ENCODE assay signal across 10 cellular contexts in genomic region chr5:163306421-163306820, GRCh38.
DNase-seq lines count a peak whose midpoint lies in the region; ATAC-seq and TF ChIP-seq lines count a peak whose summit lies in the region.
"Had no signal": no experiment of that assay in that cellular context is flagged by ENCODE, and none has a peak within 500 bp of the region (broad histone marks: within the 10 kb centered on the region; RNA-seq: fewer than 3 reads in every experiment).

No MANE protein-coding gene starts in this region.

- H3K4me3 ChIP-seq in Caco-2 (ENCODE audit: low read depth, low read length) (no peak overlapping the region), SK-N-SH (ENCODE audit: low read depth in 2 of 2, low read length in 1 of 2) (no peak overlapping the region; a peak in 1 of 4 replicates)
- H3K4me3 ChIP-seq: SK-N-MC had no signal

- H3K79me2 ChIP-seq in SK-N-SH (ENCODE audit: insufficient read depth), result no peaks in the 10 kb centered on the region

- H3K4me2 ChIP-seq in SK-N-SH, result no peak overlapping the region

- TF ChIP-seq EP300 in SK-N-SH (IDR thresholded peaks at IDR 0.05; ENCODE audit: borderline replicate concordance in 1 of 2, low read depth in 1 of 2, low read length in 1 of 2), result no peak

- peaks cover 15% of the 10 kb centered on the region for H3K9me3 Mint-ChIP-seq in Caco-2 (ENCODE audit: unreplicated experiment)

- H3K4me3 Mint-ChIP-seq in Caco-2 (ENCODE audit: unreplicated experiment), result no peak overlapping the region

- no peak overlapping the region for H2AFZ ChIP-seq in SK-N-SH (ENCODE audit: low read depth)

- H3K36me3 Mint-ChIP-seq in Caco-2 (ENCODE audit: insufficient read depth, unreplicated experiment), result no peaks in the 10 kb centered on the region

- TF ChIP-seq RAD21 in SK-N-SH (IDR thresholded peaks at IDR 0.05; ENCODE audit: low read length), result no peak; the same call in 1 of the 2 replicates

- peak in 1 of 2 experiments; percentile 17 for DNase-seq in Caco-2
- peak; percentile 8 for DNase-seq in HEK293T (ENCODE audit: extremely low spot score)
- peak; percentile 16 for DNase-seq in SK-N-SH
- DNase-seq in iPS-NIHi7 (ENCODE audit: extremely low spot score), result peak; percentile 20
- DNase-seq in germinal center (ENCODE audit: low spot score), result no peak
- DNase-seq in SHP77 (lab: John Stamatoyannopoulos, UW), result no peak
- DNase-seq in NCI-H2196 (lab: John Stamatoyannopoulos, UW; ENCODE audit: unreplicated experiment), result no peak
- DNase-seq: amygdala had no signal

- no peak overlapping the region for H3K27ac ChIP-seq in SK-N-SH (ENCODE audit: low read depth in 2 of 2, low read length in 1 of 2)
- H3K27ac ChIP-seq: SK-N-MC had no signal

- ATAC-seq in GM19035 (IDR thresholded peaks at IDR 0.05; ENCODE audit: unreplicated experiment), result no peak

- H3K27ac Mint-ChIP-seq in Caco-2 (ENCODE audit: unreplicated experiment), result no peak overlapping the region

- H3K27me3 ChIP-seq in Caco-2 (replicated peaks; ENCODE audit: control insufficient read depth, insufficient read depth, low read length) (no peaks in the 10 kb centered on the region), SK-N-SH (ENCODE audit: insufficient read depth) (no peaks in the 10 kb centered on the region)

- no peaks in the 10 kb centered on the region for H4K20me1 ChIP-seq in SK-N-SH (ENCODE audit: insufficient read depth)

- no peaks in the 10 kb centered on the region for H3K4me1 Mint-ChIP-seq in Caco-2 (ENCODE audit: low read depth, unreplicated experiment)

- POLR2A ChIA-PET in Caco-2 (lab: Charles Lee), result no interaction called here
- POLR2A ChIA-PET in HEK293T (lab: Yijun Ruan, JAX), result no interaction called here
- POLR2A ChIA-PET in SK-N-SH (lab: Yijun Ruan, JAX), result no interaction called here

- TF ChIP-seq CTCF in Caco-2 (IDR thresholded peaks at IDR 0.05; ENCODE audit: insufficient read depth in 1 of 2, low read depth in 1 of 2, low read length in 1 of 2, severe bottlenecking in 1 of 2, unreplicated experiment in 1 of 2), result peak; percentile 21 to 46
- TF ChIP-seq CTCF in SK-N-SH (IDR thresholded peaks at IDR 0.05), result peak; percentile 57

- no peaks in the 10 kb centered on the region for H3K9me2 ChIP-seq in SK-N-SH

- H3K9me3 ChIP-seq in Caco-2, result no peaks in the 10 kb centered on the region
- no peaks in the 10 kb centered on the region for H3K9me3 ChIP-seq in SK-N-SH

- H3K4me1 ChIP-seq in Caco-2, result no peaks in the 10 kb centered on the region
- H3K4me1 ChIP-seq in SK-N-SH (ENCODE audit: control insufficient read depth in 1 of 2, insufficient read depth in 2 of 2, low read depth in 1 of 2, low read length in 1 of 2), result no peaks in the 10 kb centered on the region

- H3K27me3 Mint-ChIP-seq in Caco-2 (ENCODE audit: insufficient read depth, unreplicated experiment), result peaks cover 6% of the 10 kb centered on the region

- BruUV-seq in Caco-2 (replicated peaks; lab: Mats Ljungman, UMichigan), result no TSS peak

- H3F3A ChIP-seq in SK-N-SH (replicated peaks; ENCODE audit: insufficient read depth), result no peaks in the 10 kb centered on the region

- H3K36me3 ChIP-seq in Caco-2 (ENCODE audit: control insufficient read depth, insufficient read depth, low read length), result no peaks in the 10 kb centered on the region
- no peaks in the 10 kb centered on the region for H3K36me3 ChIP-seq in SK-N-SH (replicated peaks in 1 of 2; ENCODE audit: control insufficient read depth in 1 of 2, insufficient read depth in 2 of 2, low read length in 1 of 2)

- 1% methylated on average over 2 of the region's 2 CpGs for WGBS in SK-N-SH (ENCODE audit: low lambda C conversion rate)

- CTCF ChIA-PET in Caco-2 (lab: Charles Lee), result interaction anchor here (0.6 to 1.7 kb wide), 2 partner anchors 92 to 102 kb away, joined by 3 to 15 read pairs; no protein-coding TSS in a partner anchor
- CTCF ChIA-PET in HEK293T (lab: Yijun Ruan, JAX), result interaction anchor here (0.8 to 1.2 kb wide), 4 partner anchors 20 to 102 kb away, joined by 3 to 11 read pairs (median 3); no protein-coding TSS in a partner anchor
- CTCF ChIA-PET in SK-N-SH (lab: Yijun Ruan, JAX), result interaction anchor here (0.6 to 4.1 kb wide), 18 partner anchors 9 to 102 kb away, joined by 3 to 39 read pairs (median 3); no protein-coding TSS in a partner anchor

- H3K9ac ChIP-seq in SK-N-SH, result no peak overlapping the region

- intact Hi-C loops in Caco-2 (cut with micrococcal nuclease; ENCODE audit: unreplicated experiment), result loop anchor here (1.0 kb wide), 2 partner anchors 41 to 102 kb away; no protein-coding TSS in a partner anchor

TF ChIP-seq in HEK293T, 16 proteins besides CTCF, POLR2A, EP300 and RAD21:
- no peak for TF ChIP-seq FOXA1 (IDR thresholded peaks at IDR 0.05)
- TF ChIP-seq BHLHE40 (IDR thresholded peaks at IDR 0.05; ENCODE audit: borderline replicate concordance), result no peak
- no peak for TF ChIP-seq FOXK2 (IDR thresholded peaks at IDR 0.05)
- no peak for TF ChIP-seq LEF1 (IDR thresholded peaks at IDR 0.05; ENCODE audit: borderline replicate concordance)
- TF ChIP-seq SUZ12 (IDR thresholded peaks at IDR 0.05), result no peak
- no peak for TF ChIP-seq ARNT (IDR thresholded peaks at IDR 0.05)
- no peak for TF ChIP-seq L3MBTL2 (conservative IDR thresholded peaks at IDR 0.05)
- no peak for TF ChIP-seq PKNOX1 (IDR thresholded peaks at IDR 0.05)
- no peak for TF ChIP-seq FOXM1 (IDR thresholded peaks at IDR 0.05; ENCODE audit: borderline replicate concordance)
- TF ChIP-seq HDGF (IDR thresholded peaks at IDR 0.05; ENCODE audit: borderline replicate concordance), result no peak
- no peak for TF ChIP-seq ELF4 (IDR thresholded peaks at IDR 0.05)
- no peak for TF ChIP-seq NFRKB (IDR thresholded peaks at IDR 0.05)
- TF ChIP-seq TARDBP (IDR thresholded peaks at IDR 0.05), result no peak
- no peak for TF ChIP-seq CTBP1 (IDR thresholded peaks at IDR 0.05; ENCODE audit: borderline replicate concordance)
- no peak for TF ChIP-seq ZNF384 (IDR thresholded peaks at IDR 0.05)
- no peak for TF ChIP-seq SP1 (IDR thresholded peaks at IDR 0.05)
TF ChIP-seq in HEK293T: peak in this region for 0.

TF ChIP-seq in SK-N-SH, 30 proteins besides CTCF, POLR2A, EP300 and RAD21:
- no peak for TF ChIP-seq GATA2 (CRISPR knock-in tag; IDR thresholded peaks at IDR 0.05)
- TF ChIP-seq SMC3 (IDR thresholded peaks at IDR 0.05; ENCODE audit: low read depth, low read length), result peak; percentile 25; the same call in 1 of the 2 replicates

Comparison
In these comparisons a context has a peak if more than half of its experiments do, and no peak if none do; other contexts are left out.
1. DNase-seq: peak in HEK293T (single experiment), SK-N-SH (single experiment) and iPS-NIHi7 (single experiment); none in germinal center (single experiment), SHP77 (0 of 2) and NCI-H2196 (single experiment).